31 cellular contexts compared by ENCODE assay signal in genomic region chr17:57694051-57694450, GRCh38. TPM values are rescaled to one million over a fixed set of nuclear protein-coding genes. Genes with fewer than 3 reads are reported as not detected.
"Had no signal": no experiment of that assay in that cellular context is flagged by ENCODE, and none has a peak within 500 bp of the region (broad histone marks: within the 10 kb centered on the region; RNA-seq: fewer than 3 reads in every experiment).

No MANE protein-coding gene starts in this region.

- H3K4me3 ChIP-seq: gastrocnemius medialis, heart right ventricle had no signal

- H3K36me3 ChIP-seq: brain microvascular endothelial cell, gastrocnemius medialis, heart right ventricle had no signal

- H3K27ac Mint-ChIP-seq: activated CD4-positive, alpha-beta memory T cell treated with anti-CD3 and anti-CD28 coated beads for 36 hours; activated CD8-positive, alpha-beta T cell treated with anti-CD3 and anti-CD28 coated beads, Interleukin-2, amount 10 ng/mL, durations not matched to agents 7 days and 5 days; activated naive CD8-positive, alpha-beta T cell; activated T-helper 17 cell treated with anti-CD3 and anti-CD28 coated beads, Interleukin-2, amount 50 U/mL, for 72 hours; WTC11 had no signal

- H3K9me3 ChIP-seq: gastrocnemius medialis had no signal

- ATAC-seq: activated CD8-positive, alpha-beta T cell treated with anti-CD3 and anti-CD28 coated beads, Interleukin-2, amount 10 ng/mL, durations not matched to agents 7 days and 5 days; activated T-cell treated with anti-CD3 and anti-CD28 coated beads, Interleukin-2, amount 50 U/mL, for 4 hours; activated T-helper 17 cell treated with anti-CD3 and anti-CD28 coated beads, Interleukin-2, amount 50 U/mL, for 72 hours; esophagus mucosa; foreskin keratinocyte; gastrocnemius medialis; heart right ventricle; WTC11 had no signal

- H3K4me1 ChIP-seq: foreskin keratinocyte, gastrocnemius medialis had no signal

- H3K27me3 ChIP-seq: brain microvascular endothelial cell, gastrocnemius medialis, heart right ventricle had no signal

- DNase-seq: activated CD4-positive, alpha-beta memory T cell treated with anti-CD3 and anti-CD28 coated beads for 36 hours; activated CD4-positive, alpha-beta T cell treated with anti-CD3 and anti-CD28 coated beads for 48 hours; activated CD8-positive, alpha-beta T cell treated with anti-CD3 and anti-CD28 coated beads, Interleukin-2, amount 10 ng/mL, durations not matched to agents 7 days and 5 days; activated effector memory CD4-positive, alpha-beta T cell treated with Interleukin-2 at 50 U/mL for 16 hours; activated gamma-delta T cell treated with Interleukin-2 at 50 U/mL for 16 hours; activated naive CD4-positive, alpha-beta T cell treated with anti-CD3 and anti-CD28 coated beads, Interleukin-2, amount 50 U/mL, for 16 hours; activated naive CD4-positive, alpha-beta T cell treated with Interleukin-2 at 50 U/mL for 16 hours; activated T-cell treated with anti-CD3 and anti-CD28 coated beads, Interleukin-2, amount 50 U/mL, for 4 hours; amniotic stem cell; anterior cingulate cortex; brain microvascular endothelial cell; cortex of kidney; dermis blood vessel endothelial cell; effector CD4-positive, alpha-beta T cell; foreskin keratinocyte; gastrocnemius medialis; glutamatergic neuron; heart right ventricle; T-helper 2 cell had no signal

- H3K27ac ChIP-seq: brain microvascular endothelial cell, foreskin keratinocyte, gastrocnemius medialis, heart right ventricle had no signal

- H3K9me3 Mint-ChIP-seq: activated T-helper 17 cell treated with anti-CD3 and anti-CD28 coated beads, Interleukin-2, amount 50 U/mL, for 72 hours had no signal

- H3K4me3 Mint-ChIP-seq: activated CD4-positive, alpha-beta memory T cell treated with anti-CD3 and anti-CD28 coated beads for 36 hours; activated CD8-positive, alpha-beta T cell treated with anti-CD3 and anti-CD28 coated beads, Interleukin-2, amount 10 ng/mL, durations not matched to agents 7 days and 5 days; activated naive CD8-positive, alpha-beta T cell; activated T-cell treated with anti-CD3 and anti-CD28 coated beads, Interleukin-2, amount 50 U/mL, for 4 hours; activated T-helper 17 cell treated with anti-CD3 and anti-CD28 coated beads, Interleukin-2, amount 50 U/mL, for 72 hours; WTC11 had no signal

- FAIRE-seq: bronchial epithelial cell had no signal

- H3K27me3 Mint-ChIP-seq: activated CD4-positive, alpha-beta memory T cell treated with anti-CD3 and anti-CD28 coated beads for 36 hours; activated naive CD8-positive, alpha-beta T cell; activated T-helper 17 cell treated with anti-CD3 and anti-CD28 coated beads, Interleukin-2, amount 50 U/mL, for 72 hours; central memory CD8-positive, alpha-beta T cell had no signal

RNA-seq across cellular contexts. Expression of gene CCDC182, which starts 51.0 kb away (rescaled TPM):
- total RNA-seq: activated CD4-positive, alpha-beta memory T cell treated with anti-CD3 and anti-CD28 coated beads for 36 hours; activated CD8-positive, alpha-beta T cell treated with anti-CD3 and anti-CD28 coated beads, Interleukin-2, amount 10 ng/mL, durations not matched to agents 7 days and 5 days; activated T-cell treated with anti-CD3 and anti-CD28 coated beads, Interleukin-2, amount 50 U/mL, for 4 hours; activated T-helper 17 cell treated with anti-CD3 and anti-CD28 coated beads, Interleukin-2, amount 50 U/mL, for 72 hours; astrocyte; bronchial epithelial cell; cardiac septum; cerebellum; dermis blood vessel endothelial cell; epithelial cell of proximal tubule; esophagus mucosa; foreskin keratinocyte; gastrocnemius medialis; heart right ventricle; T-helper 1 cell treated with Interleukin-12 subunit alpha and Interleukin-12 subunit beta and Interleukin-4 antibody, amounts not matched to agents 30 ng/mL and 1 ng/mL, for 36 hours; WTC11 had no signal
- polyA plus RNA-seq: adipose tissue, foreskin keratinocyte, heart right ventricle had no signal
